In genomic region chr10:110458583-110458920, GRCh38 we compare ENCODE assay signal across 15 cellular contexts. TPM values are rescaled to one million over a fixed set of nuclear protein-coding genes. Genes with fewer than 3 reads are reported as not detected.
DNase-seq lines count a peak whose midpoint lies in the region; ATAC-seq and TF ChIP-seq lines count a peak whose summit lies in the region.
"Had no signal": no experiment of that assay in that cellular context is flagged by ENCODE, and none has a peak within 500 bp of the region (broad histone marks: within the 10 kb centered on the region; RNA-seq: fewer than 3 reads in every experiment).

No MANE protein-coding gene starts in this region.

- H3K79me1 ChIP-seq in mesenchymal stem cell (replicated peaks; ENCODE audit: low read length, poor library complexity, severe bottlenecking) = no peaks in the 10 kb centered on the region

- H3K14ac ChIP-seq in mesenchymal stem cell (ENCODE audit: low read length in 2 of 2) = no peak overlapping the region

- H2BK15ac ChIP-seq in mesenchymal stem cell (ENCODE audit: low read depth, poor library complexity, severe bottlenecking) = no peak overlapping the region

- WGBS in mesenchymal stem cell = 92% methylated on average over 6 of the region's 6 CpGs
- 58 to 67% methylated on average over 6 of the region's 6 CpGs for WGBS in tibial nerve, 2 donors

- H2BK12ac ChIP-seq in mesenchymal stem cell (ENCODE audit: low read length in 2 of 2) = peak overlapping the region in 1 of 2 experiments; percentile 10

- DNase-seq in left cardiac atrium (peak; percentile 77), Right ventricle myocardium inferior (ENCODE audit: missing footprints) (no peak), dermis blood vessel endothelial cell (peak; percentile 42), mesenchymal stem cell (no peak), ACHN (no peak), omental fat pad (ENCODE audit: low spot score) (no peak), tibial nerve (ENCODE audit: low spot score in 2 of 2) (no peak)
- DNase-seq: activated CD4-positive, alpha-beta T cell treated with anti-CD3 and anti-CD28 coated beads, Interleukin-2, amount 10 ng/mL, durations not matched to agents 7 days and 5 days; EL; NCI-H1436 treated with DMSO at 0.1 percent for 48 hours; NCI-H510A; T-helper 1 cell; tibial artery had no signal

- H3K4me2 ChIP-seq in mesenchymal stem cell (ENCODE audit: low read length, poor library complexity, severe bottlenecking) = no peak overlapping the region

- H3K27me3 ChIP-seq in mesenchymal stem cell (ENCODE audit: control insufficient read depth in 1 of 2, insufficient read depth in 1 of 2, low read length in 2 of 2) (no peaks in the 10 kb centered on the region), tibial nerve (no peaks in the 10 kb centered on the region)
- H3K27me3 ChIP-seq: tibial artery had no signal

- H3K4me1 ChIP-seq in mesenchymal stem cell (ENCODE audit: control insufficient read depth, insufficient read depth, low read depth, low read length) (peaks cover 38% of the 10 kb centered on the region), tibial nerve (peaks cover 0 to 48% (median 0%) of the 10 kb centered on the region in 4 donors)

- no peaks in the 10 kb centered on the region for H3K36me3 ChIP-seq in mesenchymal stem cell (ENCODE audit: control insufficient read depth in 1 of 2, insufficient read depth in 2 of 2, low read depth in 1 of 2, low read length in 2 of 2)
- no peaks in the 10 kb centered on the region for H3K36me3 ChIP-seq in tibial nerve
- H3K36me3 ChIP-seq: tibial artery had no signal

- H3K4ac ChIP-seq in mesenchymal stem cell (ENCODE audit: low read depth in 1 of 2, low read length in 2 of 2) = no peak overlapping the region

- no peak overlapping the region for H3K9ac ChIP-seq in mesenchymal stem cell (ENCODE audit: low read length)

- peak in 1 of 2 donors; percentile 7 for TF ChIP-seq EP300 in tibial nerve (IDR thresholded peaks at IDR 0.05)

- H3K9me3 ChIP-seq in mesenchymal stem cell (ENCODE audit: control insufficient read depth, low read length) = no peaks in the 10 kb centered on the region
- no peaks in the 10 kb centered on the region for H3K9me3 ChIP-seq in tibial nerve
- H3K9me3 ChIP-seq: tibial artery had no signal

- H4K8ac ChIP-seq in mesenchymal stem cell (ENCODE audit: low read length) = no peak overlapping the region

- ATAC-seq in left cardiac atrium (peak in 1 of 2 donors; percentile 65), Right ventricle myocardium inferior (no peak), omental fat pad (ENCODE audit: low FRiP score) (no peak), GM21529 (IDR thresholded peaks at IDR 0.05; ENCODE audit: unreplicated experiment) (no peak)
- ATAC-seq: K562 had no signal

- intact Hi-C loops in left cardiac atrium (cut with DNase I) = no loop called here
- intact Hi-C loops in Right ventricle myocardium inferior (cut with DNase I) = loop anchor here (5.0 kb wide), 1 partner anchor 39 kb away; the partner anchor contains the start of gene DUSP5

- TF ChIP-seq CTCF in omental fat pad (IDR thresholded peaks at IDR 0.05) (no peak), tibial nerve (IDR thresholded peaks at IDR 0.05) (no peak)

- no peak overlapping the region for H2BK5ac ChIP-seq in mesenchymal stem cell (ENCODE audit: low read depth, low read length, poor library complexity, severe bottlenecking)

- peak overlapping the region; percentile 40 for H2AK5ac ChIP-seq in mesenchymal stem cell (ENCODE audit: low read length, severe bottlenecking)

- no peak overlapping the region for H2BK120ac ChIP-seq in mesenchymal stem cell (ENCODE audit: low read depth, low read length)

- H3K18ac ChIP-seq in mesenchymal stem cell (ENCODE audit: low read depth in 1 of 2, low read length in 2 of 2) = no peak overlapping the region

- no peak overlapping the region for H3K23ac ChIP-seq in mesenchymal stem cell (ENCODE audit: low read length in 2 of 2)

- H3K27ac ChIP-seq in mesenchymal stem cell (ENCODE audit: low read length, poor library complexity, severe bottlenecking) (no peak overlapping the region), tibial nerve (peak overlapping the region in 2 of 4 donors; percentile 34 to 40)
- H3K27ac ChIP-seq: tibial artery had no signal

- no peak overlapping the region for H3K4me3 ChIP-seq in mesenchymal stem cell (ENCODE audit: insufficient read depth in 1 of 2, low read depth in 1 of 2, low read length in 2 of 2)
- H3K4me3 ChIP-seq in tibial nerve = no peak overlapping the region
- H3K4me3 ChIP-seq: K562, tibial artery had no signal

- H4K91ac ChIP-seq in mesenchymal stem cell (ENCODE audit: low read length) = no peak overlapping the region

- TF ChIP-seq POLR2A in tibial nerve (IDR thresholded peaks at IDR 0.05) = no peak

- H2AFZ ChIP-seq in mesenchymal stem cell (ENCODE audit: low read depth, low read length) = no peak overlapping the region

- in situ Hi-C loops in ACHN (cut with HindIII; ENCODE audit: low pct_ligation_motif_present, low pct_unique_long_range_greater_than_20kb, low sequenced_read_pairs) = no loop called here

RNA-seq across cellular contexts. Expression of gene DUSP5, which starts 39.2 kb away (rescaled TPM):
- total RNA-seq in left cardiac atrium = 10 to 100 TPM in 1 of 2 donors, 1 to 10 TPM in 1; 8.9 to 14.3 TPM
- total RNA-seq in Right ventricle myocardium inferior = 6.2 TPM
- total RNA-seq in dermis blood vessel endothelial cell = 20.9 and 31.3 TPM in 2 replicates
- 4.4 TPM for polyA plus RNA-seq in mesenchymal stem cell (2013, experiment 1 of 2)
- polyA plus RNA-seq in mesenchymal stem cell (2013, experiment 2 of 2) = 4.4 TPM
- 10 to 100 TPM in 3 of 4 donors, 1 to 10 TPM in 1; 9.2 to 71.4 (median 41.4) TPM for total RNA-seq in omental fat pad
- total RNA-seq in tibial nerve = 10 to 100 TPM; 12.4 to 27.9 (median 23.6) TPM

Comparison
In these comparisons a context has a peak if more than half of its experiments do, and no peak if none do; other contexts are left out.
1. DNase-seq: peak in left cardiac atrium (single experiment) and dermis blood vessel endothelial cell (single experiment); none in Right ventricle myocardium inferior (single experiment), mesenchymal stem cell (single experiment), ACHN (single experiment), omental fat pad (single experiment) and tibial nerve (0 of 2).